In genomic region chr12:53949631-53950440, GRCh38 we compare ENCODE assay signal across 1 cellular context.
TF ChIP-seq lines count a peak whose summit lies in the region.

No MANE protein-coding gene starts in this region.

TF ChIP-seq in WTC11, 78 proteins besides CTCF, POLR2A, EP300 and RAD21 (continued from another document):
- TF ChIP-seq ZNF512 (CRISPR knock-in tag; IDR thresholded peaks at IDR 0.05; ENCODE audit: borderline replicate concordance) (no peak), ZNF263 (CRISPR knock-in tag; IDR thresholded peaks at IDR 0.05; ENCODE audit: low read depth) (no peak), NFE2L1 (CRISPR knock-in tag; IDR thresholded peaks at IDR 0.05) (no peak), ZNF219 (CRISPR knock-in tag; IDR thresholded peaks at IDR 0.05; ENCODE audit: borderline replicate concordance) (no peak), JAZF1 (CRISPR knock-in tag; IDR thresholded peaks at IDR 0.05) (no peak), ZNF671 (CRISPR knock-in tag; IDR thresholded peaks at IDR 0.05) (no peak), ZNF138 (CRISPR knock-in tag; conservative IDR thresholded peaks at IDR 0.05) (no peak), NR1H2 (CRISPR knock-in tag; IDR thresholded peaks at IDR 0.05) (no peak), IRF2 (CRISPR knock-in tag; IDR thresholded peaks at IDR 0.05; ENCODE audit: borderline replicate concordance, low read depth) (no peak), MXD4 (CRISPR knock-in tag; IDR thresholded peaks at IDR 0.05; ENCODE audit: borderline replicate concordance) (no peak), MAX (CRISPR knock-in tag; IDR thresholded peaks at IDR 0.05) (no peak), RORB (CRISPR knock-in tag; IDR thresholded peaks at IDR 0.05) (no peak)
- TF ChIP-seq, protein P1, sequence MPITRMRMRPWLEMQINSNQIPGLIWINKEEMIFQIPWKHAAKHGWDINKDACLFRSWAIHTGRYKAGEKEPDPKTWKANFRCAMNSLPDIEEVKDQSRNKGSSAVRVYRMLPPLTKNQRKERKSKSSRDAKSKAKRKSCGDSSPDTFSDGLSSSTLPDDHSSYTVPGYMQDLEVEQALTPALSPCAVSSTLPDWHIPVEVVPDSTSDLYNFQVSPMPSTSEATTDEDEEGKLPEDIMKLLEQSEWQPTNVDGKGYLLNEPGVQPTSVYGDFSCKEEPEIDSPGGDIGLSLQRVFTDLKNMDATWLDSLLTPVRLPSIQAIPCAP (CRISPR knock-in tag; IDR thresholded peaks at IDR 0.05), result no peak
- TF ChIP-seq, protein P2, sequence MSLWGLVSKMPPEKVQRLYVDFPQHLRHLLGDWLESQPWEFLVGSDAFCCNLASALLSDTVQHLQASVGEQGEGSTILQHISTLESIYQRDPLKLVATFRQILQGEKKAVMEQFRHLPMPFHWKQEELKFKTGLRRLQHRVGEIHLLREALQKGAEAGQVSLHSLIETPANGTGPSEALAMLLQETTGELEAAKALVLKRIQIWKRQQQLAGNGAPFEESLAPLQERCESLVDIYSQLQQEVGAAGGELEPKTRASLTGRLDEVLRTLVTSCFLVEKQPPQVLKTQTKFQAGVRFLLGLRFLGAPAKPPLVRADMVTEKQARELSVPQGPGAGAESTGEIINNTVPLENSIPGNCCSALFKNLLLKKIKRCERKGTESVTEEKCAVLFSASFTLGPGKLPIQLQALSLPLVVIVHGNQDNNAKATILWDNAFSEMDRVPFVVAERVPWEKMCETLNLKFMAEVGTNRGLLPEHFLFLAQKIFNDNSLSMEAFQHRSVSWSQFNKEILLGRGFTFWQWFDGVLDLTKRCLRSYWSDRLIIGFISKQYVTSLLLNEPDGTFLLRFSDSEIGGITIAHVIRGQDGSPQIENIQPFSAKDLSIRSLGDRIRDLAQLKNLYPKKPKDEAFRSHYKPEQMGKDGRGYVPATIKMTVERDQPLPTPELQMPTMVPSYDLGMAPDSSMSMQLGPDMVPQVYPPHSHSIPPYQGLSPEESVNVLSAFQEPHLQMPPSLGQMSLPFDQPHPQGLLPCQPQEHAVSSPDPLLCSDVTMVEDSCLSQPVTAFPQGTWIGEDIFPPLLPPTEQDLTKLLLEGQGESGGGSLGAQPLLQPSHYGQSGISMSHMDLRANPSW (CRISPR knock-in tag; conservative IDR thresholded peaks at IDR 0.05; ENCODE audit: low read depth), result no peak
- TF ChIP-seq, protein P3, sequence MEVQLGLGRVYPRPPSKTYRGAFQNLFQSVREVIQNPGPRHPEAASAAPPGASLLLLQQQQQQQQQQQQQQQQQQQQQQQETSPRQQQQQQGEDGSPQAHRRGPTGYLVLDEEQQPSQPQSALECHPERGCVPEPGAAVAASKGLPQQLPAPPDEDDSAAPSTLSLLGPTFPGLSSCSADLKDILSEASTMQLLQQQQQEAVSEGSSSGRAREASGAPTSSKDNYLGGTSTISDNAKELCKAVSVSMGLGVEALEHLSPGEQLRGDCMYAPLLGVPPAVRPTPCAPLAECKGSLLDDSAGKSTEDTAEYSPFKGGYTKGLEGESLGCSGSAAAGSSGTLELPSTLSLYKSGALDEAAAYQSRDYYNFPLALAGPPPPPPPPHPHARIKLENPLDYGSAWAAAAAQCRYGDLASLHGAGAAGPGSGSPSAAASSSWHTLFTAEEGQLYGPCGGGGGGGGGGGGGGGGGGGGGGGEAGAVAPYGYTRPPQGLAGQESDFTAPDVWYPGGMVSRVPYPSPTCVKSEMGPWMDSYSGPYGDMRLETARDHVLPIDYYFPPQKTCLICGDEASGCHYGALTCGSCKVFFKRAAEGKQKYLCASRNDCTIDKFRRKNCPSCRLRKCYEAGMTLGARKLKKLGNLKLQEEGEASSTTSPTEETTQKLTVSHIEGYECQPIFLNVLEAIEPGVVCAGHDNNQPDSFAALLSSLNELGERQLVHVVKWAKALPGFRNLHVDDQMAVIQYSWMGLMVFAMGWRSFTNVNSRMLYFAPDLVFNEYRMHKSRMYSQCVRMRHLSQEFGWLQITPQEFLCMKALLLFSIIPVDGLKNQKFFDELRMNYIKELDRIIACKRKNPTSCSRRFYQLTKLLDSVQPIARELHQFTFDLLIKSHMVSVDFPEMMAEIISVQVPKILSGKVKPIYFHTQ (CRISPR knock-in tag; IDR thresholded peaks at IDR 0.05), result no peak
- TF ChIP-seq, protein P4, sequence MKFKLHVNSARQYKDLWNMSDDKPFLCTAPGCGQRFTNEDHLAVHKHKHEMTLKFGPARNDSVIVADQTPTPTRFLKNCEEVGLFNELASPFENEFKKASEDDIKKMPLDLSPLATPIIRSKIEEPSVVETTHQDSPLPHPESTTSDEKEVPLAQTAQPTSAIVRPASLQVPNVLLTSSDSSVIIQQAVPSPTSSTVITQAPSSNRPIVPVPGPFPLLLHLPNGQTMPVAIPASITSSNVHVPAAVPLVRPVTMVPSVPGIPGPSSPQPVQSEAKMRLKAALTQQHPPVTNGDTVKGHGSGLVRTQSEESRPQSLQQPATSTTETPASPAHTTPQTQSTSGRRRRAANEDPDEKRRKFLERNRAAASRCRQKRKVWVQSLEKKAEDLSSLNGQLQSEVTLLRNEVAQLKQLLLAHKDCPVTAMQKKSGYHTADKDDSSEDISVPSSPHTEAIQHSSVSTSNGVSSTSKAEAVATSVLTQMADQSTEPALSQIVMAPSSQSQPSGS (CRISPR knock-in tag; IDR thresholded peaks at IDR 0.05; ENCODE audit: borderline replicate concordance, low read depth), result no peak
- TF ChIP-seq, protein P5, sequence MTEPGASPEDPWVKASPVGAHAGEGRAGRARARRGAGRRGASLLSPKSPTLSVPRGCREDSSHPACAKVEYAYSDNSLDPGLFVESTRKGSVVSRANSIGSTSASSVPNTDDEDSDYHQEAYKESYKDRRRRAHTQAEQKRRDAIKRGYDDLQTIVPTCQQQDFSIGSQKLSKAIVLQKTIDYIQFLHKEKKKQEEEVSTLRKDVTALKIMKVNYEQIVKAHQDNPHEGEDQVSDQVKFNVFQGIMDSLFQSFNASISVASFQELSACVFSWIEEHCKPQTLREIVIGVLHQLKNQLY (CRISPR knock-in tag; IDR thresholded peaks at IDR 0.05), result no peak
